ENCODE assay signal across 8 cellular contexts in the genomic region with DNA sequence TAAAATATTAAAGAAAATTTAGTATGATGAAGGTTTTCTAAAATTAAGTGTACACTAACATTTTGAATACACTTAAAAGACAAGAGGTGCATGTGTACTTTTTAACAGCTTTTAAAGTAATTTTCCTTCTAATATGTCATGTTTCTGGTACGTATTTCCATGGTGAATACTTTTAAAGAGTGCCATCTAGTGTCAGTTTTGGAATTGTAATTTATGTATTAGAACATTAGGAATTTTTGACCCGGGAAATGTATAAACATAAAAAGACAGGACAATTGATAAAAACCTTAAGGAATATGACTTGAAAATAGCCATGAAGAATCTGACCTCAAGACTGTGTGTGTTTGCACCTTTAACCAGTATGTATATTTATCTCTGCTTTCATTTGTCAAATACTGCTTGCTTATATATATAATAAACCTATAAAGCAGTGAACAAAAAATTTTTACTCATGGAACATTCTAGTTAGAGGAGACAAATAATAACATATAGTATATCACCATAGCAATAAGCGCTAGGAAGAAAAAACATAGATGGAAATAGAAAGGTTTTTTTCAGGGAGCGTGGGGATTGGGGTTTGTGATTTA. TPM values are rescaled to one million over a fixed set of nuclear protein-coding genes. Genes with fewer than 3 reads are reported as not detected.
DNase-seq lines count a peak whose midpoint lies in the region; ATAC-seq, FAIRE-seq and TF ChIP-seq lines count a peak whose summit lies in the region.

No MANE protein-coding gene starts in this region.

- H2AFZ ChIP-seq in keratinocyte (ENCODE audit: control insufficient read depth, low read length), result no peak overlapping the region

- H3K4me2 ChIP-seq in keratinocyte (ENCODE audit: control insufficient read depth, extremely low read depth, insufficient read depth, low read depth, low read length), result no peak overlapping the region

- dilution Hi-C loops in keratinocyte (cut with MboI; ENCODE audit: extremely low pct_ligation_motif_present, low sequenced_read_pairs), result no loop called here

- H3K9me3 ChIP-seq in adipocyte (ENCODE audit: control insufficient read depth, low read length) (no peaks in the 10 kb centered on the region), keratinocyte (ENCODE audit: control insufficient read depth, low read depth, low read length) (no peaks in the 10 kb centered on the region)

- no peak overlapping the region for H3K9ac ChIP-seq in adipocyte (ENCODE audit: low read length)
- no peak overlapping the region for H3K9ac ChIP-seq in keratinocyte (ENCODE audit: control insufficient read depth, extremely low read depth, insufficient read depth, low read length)

- peaks cover 21% of the 10 kb centered on the region for H3K4me1 ChIP-seq in adipocyte (ENCODE audit: control insufficient read depth, insufficient read depth, low read length)
- H3K4me1 ChIP-seq in keratinocyte (ENCODE audit: control insufficient read depth, extremely low read depth, insufficient read depth, low read length), result peaks cover 18% of the 10 kb centered on the region

- H3K27me3 ChIP-seq in adipocyte (replicated peaks; ENCODE audit: control insufficient read depth, insufficient read depth, low read length) (no peaks in the 10 kb centered on the region), keratinocyte (ENCODE audit: control insufficient read depth, extremely low read depth, insufficient read depth, low read length) (no peaks in the 10 kb centered on the region)

- no peak for FAIRE-seq in keratinocyte (lab: Jason Lieb, UNC)

- H3K79me2 ChIP-seq in keratinocyte (ENCODE audit: control insufficient read depth, insufficient read depth, low read length), result peaks cover 32% of the 10 kb centered on the region

- no peak for ATAC-seq in HG02840 (IDR thresholded peaks at IDR 0.05; ENCODE audit: low FRiP score, unreplicated experiment)

- no peaks in the 10 kb centered on the region for H3K9me1 ChIP-seq in keratinocyte (ENCODE audit: control insufficient read depth, extremely low read depth, insufficient read depth, low read length)

- H3K4me3 ChIP-seq in adipocyte (ENCODE audit: low read length), result no peak overlapping the region
- no peak overlapping the region for H3K4me3 ChIP-seq in keratinocyte (ENCODE audit: control insufficient read depth in 2 of 3, extremely low read depth in 1 of 3, insufficient read depth in 2 of 3, low read depth in 1 of 3, low read length in 3 of 3)

- H3K36me3 ChIP-seq in adipocyte (ENCODE audit: control insufficient read depth, insufficient read depth, low read length, severe bottlenecking) (peaks cover 8% of the 10 kb centered on the region), keratinocyte (ENCODE audit: control insufficient read depth in 2 of 2, extremely low read depth in 1 of 2, insufficient read depth in 2 of 2, low read length in 2 of 2) (peaks cover 0 to 5% of the 10 kb centered on the region in 2 experiments)

- TF ChIP-seq CTCF in LNCAP (IDR thresholded peaks at IDR 0.05) (peak; percentile 53), keratinocyte (optimal IDR thresholded peaks at IDR 0.05 in 1 of 3, IDR thresholded peaks at IDR 0.05 in 1 of 3, conservative IDR thresholded peaks at IDR 0.05 in 1 of 3; ENCODE audit: extremely low read depth in 1 of 3, insufficient read depth in 2 of 3, low read length in 3 of 3) (peak in 2 of 3 experiments; percentile 6 to 32)

- DNase-seq in DMS114 treated with DMSO at 0.1 percent for 48 hours (lab: John Stamatoyannopoulos, UW; ENCODE audit: unreplicated experiment), result peak; percentile 13
- peak; percentile 84 for DNase-seq in adipocyte (ENCODE audit: low read depth)
- DNase-seq in keratinocyte (ENCODE audit: low read depth, low spot score), result no peak
- no peak for DNase-seq in GOT3 (lab: John Stamatoyannopoulos, UW)
- no peak for DNase-seq in iPS-NIHi7 (ENCODE audit: extremely low spot score)
- DNase-seq in retina, result no peak

- no peaks in the 10 kb centered on the region for H4K20me1 ChIP-seq in keratinocyte (ENCODE audit: control insufficient read depth, extremely low read depth, insufficient read depth, low read length)

- no peak overlapping the region for H3K27ac ChIP-seq in keratinocyte (ENCODE audit: control insufficient read depth, insufficient read depth, low read length)

RNA-seq across cellular contexts. Expression of a gene that starts 7.2 kb away (rescaled TPM):
- polyA plus RNA-seq in keratinocyte, result 13.8 to 23.2 TPM (median 16.8 TPM) in 3 replicates
- polyA plus RNA-seq in keratinocyte (2011; ENCODE audit: low read depth), result 2.3 TPM
- polyA plus RNA-seq in keratinocyte (2011; cell fraction: cytosol; rRNA removed), result 10.2 and 24.0 TPM in 2 replicates
- 14.7 and 19.3 TPM in 2 replicates for polyA plus RNA-seq in keratinocyte (2011; cell fraction: nucleus; rRNA removed)
- 3.2 and 8.4 TPM in 2 replicates for polyA plus RNA-seq in keratinocyte (2012; ENCODE audit: low replicate concordance)
- polyA minus RNA-seq in keratinocyte, result 5.4 to 25.1 TPM (median 15.7 TPM) in 3 replicates
- polyA minus RNA-seq in keratinocyte (2011; cell fraction: cytosol; rRNA and poly(A)+ RNA removed), result 13.8 TPM
- 17.7 and 29.1 TPM in 2 replicates for polyA minus RNA-seq in keratinocyte (2011; cell fraction: nucleus; rRNA and poly(A)+ RNA removed)

RNA-seq across cellular contexts. Expression of a gene that starts 7.3 kb away (rescaled TPM):
- polyA plus RNA-seq in keratinocyte, result 37.1 to 39.8 TPM (median 38.3 TPM) in 3 replicates
- polyA plus RNA-seq in keratinocyte (2011; ENCODE audit: low read depth), result 6.9 TPM
- 32.7 and 61.2 TPM in 2 replicates for polyA plus RNA-seq in keratinocyte (2011; cell fraction: cytosol; rRNA removed)
- 30.7 and 36.7 TPM in 2 replicates for polyA plus RNA-seq in keratinocyte (2011; cell fraction: nucleus; rRNA removed)
- 24.8 and 26.7 TPM in 2 replicates for polyA plus RNA-seq in keratinocyte (2012; ENCODE audit: low replicate concordance)
- polyA minus RNA-seq in keratinocyte, result 15.1 to 29.9 TPM (median 26.2 TPM) in 3 replicates
- 19.4 TPM for polyA minus RNA-seq in keratinocyte (2011; cell fraction: cytosol; rRNA and poly(A)+ RNA removed)
- polyA minus RNA-seq in keratinocyte (2011; cell fraction: nucleus; rRNA and poly(A)+ RNA removed), result 9.4 and 15.5 TPM in 2 replicates

Comparison
In these comparisons a context has a peak if more than half of its experiments do, and no peak if none do; other contexts are left out.
1. DNase-seq: peak in DMS114 treated with DMSO at 0.1 percent for 48 hours (single experiment) and adipocyte (single experiment); none in keratinocyte (single experiment), GOT3 (single experiment), iPS-NIHi7 (single experiment) and retina (single experiment).